Comparison of ENCODE assay signal across 8 cellular contexts in genomic region chr17:75996665-75997590, GRCh38. TPM values are rescaled to one million over a fixed set of nuclear protein-coding genes. Genes with fewer than 3 reads are reported as not detected.
DNase-seq lines count a peak whose midpoint lies in the region; ATAC-seq and TF ChIP-seq lines count a peak whose summit lies in the region.

No MANE protein-coding gene starts in this region.

- H3K9me3 Mint-ChIP-seq in activated naive CD8-positive, alpha-beta T cell (ENCODE audit: low read depth): no peaks in the 10 kb centered on the region

- TF ChIP-seq POLR2A in testis (IDR thresholded peaks at IDR 0.05): no peak

- no peak overlapping the region for H3K4me3 ChIP-seq in testis

- WGBS in testis, 2 donors: 42 to 43% methylated on average over 18 of the region's 18 CpGs

- H3K9me3 ChIP-seq in testis: no peaks in the 10 kb centered on the region

- peak overlapping the region; percentile 81 for H3K27ac Mint-ChIP-seq in activated naive CD8-positive, alpha-beta T cell

- H3K4me1 ChIP-seq in testis: peaks cover 33% of the 10 kb centered on the region

- H3K27ac ChIP-seq in testis: peak overlapping the region; percentile 47 to 64

- ATAC-seq in left colon (peak; percentile 66), GM21723 (IDR thresholded peaks at IDR 0.05; ENCODE audit: unreplicated experiment) (no peak)

- intact Hi-C loops in left colon (cut with DNase I, micrococcal nuclease): no loop called here
- intact Hi-C loops in testis (cut with DNase I; ENCODE audit: low total_unique reads): no loop called here

- no peaks in the 10 kb centered on the region for H3K27me3 ChIP-seq in testis

- peak overlapping the region; percentile 54 for H3K4me3 Mint-ChIP-seq in activated naive CD8-positive, alpha-beta T cell

- no peaks in the 10 kb centered on the region for H3K27me3 Mint-ChIP-seq in activated naive CD8-positive, alpha-beta T cell

- peak; percentile 87 for DNase-seq in GM03348 (ENCODE audit: low spot score)
- peak; percentile 90 for DNase-seq in MV-4-11 (lab: John Stamatoyannopoulos, UW)
- DNase-seq in left colon: peak; percentile 87 to 90
- peak; percentile 61 for DNase-seq in testis
- DNase-seq in putamen (ENCODE audit: low spot score): no peak
- DNase-seq in NCI-H187 treated with DMSO at 0.1 percent for 48 hours (lab: John Stamatoyannopoulos, UW): no peak

- no peaks in the 10 kb centered on the region for H3K36me3 Mint-ChIP-seq in activated naive CD8-positive, alpha-beta T cell

- no peak for TF ChIP-seq CTCF in testis (IDR thresholded peaks at IDR 0.05)

- H3K36me3 ChIP-seq in testis (ENCODE audit: low read depth, missing control alignments): no peaks in the 10 kb centered on the region

- peaks cover 13% of the 10 kb centered on the region for H3K4me1 Mint-ChIP-seq in activated naive CD8-positive, alpha-beta T cell (ENCODE audit: low read depth)

RNA-seq across cellular contexts. Expression of gene CDK3, which starts 3.7 kb away (rescaled TPM):
- total RNA-seq in left colon (10 to 100 TPM; 10.1 to 12.4 TPM), testis (10 to 100 TPM; 16.9 to 17.1 TPM)
- 15.0 TPM for polyA plus RNA-seq in testis (ENCODE audit: insufficient read depth, low read depth, low replicate concordance)

RNA-seq across cellular contexts. Expression of gene TEN1, which starts 17.9 kb away (rescaled TPM):
- total RNA-seq in left colon (10 to 100 TPM; 21.2 to 27.9 TPM), testis (10 to 100 TPM; 15.4 to 17.8 TPM)
- 19.5 TPM for polyA plus RNA-seq in testis (ENCODE audit: insufficient read depth, low read depth, low replicate concordance)

RNA-seq across cellular contexts. Expression of gene ACOX1, which starts 18.0 kb away (rescaled TPM):
- total RNA-seq in left colon: 100 to 1,000 TPM; 170 to 225 TPM
- total RNA-seq in testis: 10 to 100 TPM; 64.1 to 77.7 TPM
- polyA plus RNA-seq in testis (ENCODE audit: insufficient read depth, low read depth, low replicate concordance): 24.1 TPM

RNA-seq across cellular contexts. Expression of gene EVPL, which starts 30.2 kb away (rescaled TPM):
- 10 to 100 TPM; 18.9 to 28.5 TPM for total RNA-seq in left colon
- total RNA-seq in testis: 1 to 10 TPM; 2.7 to 3.5 TPM
- polyA plus RNA-seq in testis (ENCODE audit: insufficient read depth, low read depth, low replicate concordance): 1.2 TPM

RNA-seq across cellular contexts. Expression of gene FBF1, which starts 56.1 kb away (rescaled TPM):
- total RNA-seq in left colon: 1 to 10 TPM; 5.2 to 5.5 TPM
- 100 to 1,000 TPM in 1 of 2 donors, 10 to 100 TPM in 1; 81.1 to 119 TPM for total RNA-seq in testis
- polyA plus RNA-seq in testis (ENCODE audit: insufficient read depth, low read depth, low replicate concordance): 85.4 TPM

Comparison
In these comparisons a context has a peak if more than half of its experiments do, and no peak if none do; other contexts are left out.
1. DNase-seq: peak in GM03348 (single experiment), MV-4-11 (single experiment), left colon (2 of 2) and testis (single experiment); none in putamen (single experiment) and NCI-H187 treated with DMSO at 0.1 percent for 48 hours (single experiment).